ENCODE assay signal across 19 cellular contexts in the genomic region with DNA sequence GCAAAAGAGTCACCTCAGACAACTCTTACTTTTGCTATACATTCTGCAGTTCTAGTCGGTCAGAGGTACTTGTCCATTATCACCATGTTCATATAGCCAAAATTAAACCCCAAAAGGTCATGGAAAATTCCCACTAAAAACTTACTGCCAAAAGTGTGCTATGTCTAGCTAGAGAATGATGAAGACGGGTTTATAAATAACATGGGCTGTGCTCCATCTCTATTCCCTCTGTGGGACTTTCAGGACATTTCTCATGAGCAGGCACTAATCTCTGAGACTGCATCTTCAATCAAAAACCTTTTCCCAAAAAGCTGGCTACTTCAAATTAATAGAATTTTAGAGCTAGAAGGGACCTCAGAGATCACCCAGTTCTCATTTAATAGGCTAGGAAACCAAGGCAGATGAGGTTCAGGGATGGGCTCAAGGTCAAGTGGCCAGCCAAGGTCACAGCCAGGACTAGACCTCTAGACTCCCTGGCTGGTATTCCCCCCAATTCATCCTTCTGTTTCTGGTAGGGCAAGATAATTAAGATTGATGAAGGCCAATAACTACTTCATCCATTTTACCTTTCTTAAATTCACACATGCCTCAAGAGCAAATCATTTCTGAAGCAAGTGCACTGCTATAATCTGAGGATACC. TPM values are rescaled to one million over a fixed set of nuclear protein-coding genes. Genes with fewer than 3 reads are reported as not detected.
"Had no signal": no experiment of that assay in that cellular context is flagged by ENCODE, and none has a peak within 500 bp of the region (broad histone marks: within the 10 kb centered on the region; RNA-seq: fewer than 3 reads in every experiment).

No MANE protein-coding gene starts in this region.

- ATAC-seq: activated T-helper 17 cell treated with anti-CD3 and anti-CD28 coated beads, Interleukin-2, amount 50 U/mL, for 72 hours; stimulated activated naive CD8-positive, alpha-beta T cell treated with anti-CD3 and anti-CD28 coated beads, Interleukin-15, Interleukin-2, amounts not matched to agents 100 U/mL and 50 U/mL, for 24 hours had no signal

- H3K4me1 ChIP-seq: prostate gland had no signal

- H3K4me3 Mint-ChIP-seq: activated B cell treated with CpG ODN at 0.5 μM for 24 hours; activated CD4-positive, alpha-beta T cell treated with anti-CD3 and anti-CD28 coated beads, Interleukin-2, amount 10 ng/mL, durations not matched to agents 24 days and 14 days; activated naive CD4-positive, alpha-beta T cell treated with anti-CD3 and anti-CD28 coated beads, Interleukin-2, amount 10 ng/mL, durations not matched to agents 7 days and 5 days; activated T-helper 17 cell treated with anti-CD3 and anti-CD28 coated beads, Interleukin-2, amount 50 U/mL, for 72 hours; brain; immature natural killer cell; nephron had no signal

- H3K27me3 ChIP-seq: adrenal gland, thyroid gland had no signal

- H3K27ac ChIP-seq: prostate gland, thyroid gland had no signal

- H3K9me3 ChIP-seq: adrenal gland, prostate gland, SK-N-SH, thyroid gland had no signal

- H3K4me3 ChIP-seq: adrenal gland, prostate gland, thyroid gland had no signal

- H3K27me3 Mint-ChIP-seq: activated B cell treated with CpG ODN at 0.5 μM for 24 hours; activated CD4-positive, alpha-beta T cell treated with anti-CD3 and anti-CD28 coated beads, Interleukin-2, amount 10 ng/mL, durations not matched to agents 24 days and 14 days; activated naive CD4-positive, alpha-beta T cell treated with anti-CD3 and anti-CD28 coated beads, Interleukin-2, amount 10 ng/mL, durations not matched to agents 7 days and 5 days; activated T-helper 17 cell treated with anti-CD3 and anti-CD28 coated beads, Interleukin-2, amount 50 U/mL, for 72 hours had no signal

- H3K4me1 Mint-ChIP-seq: activated B cell treated with CpG ODN at 0.5 μM for 24 hours; activated CD4-positive, alpha-beta T cell treated with anti-CD3 and anti-CD28 coated beads, Interleukin-2, amount 10 ng/mL, durations not matched to agents 24 days and 14 days; activated naive CD4-positive, alpha-beta T cell treated with anti-CD3 and anti-CD28 coated beads, Interleukin-2, amount 10 ng/mL, durations not matched to agents 7 days and 5 days; activated T-helper 17 cell treated with anti-CD3 and anti-CD28 coated beads, Interleukin-2, amount 50 U/mL, for 72 hours; immature natural killer cell had no signal

- H3K36me3 ChIP-seq: prostate gland had no signal

- DNase-seq: activated B cell treated with CpG ODN at 0.5 μM for 24 hours; activated CD4-positive, alpha-beta T cell treated with anti-CD3 and anti-CD28 coated beads, Interleukin-2, amount 10 ng/mL, durations not matched to agents 24 days and 14 days; activated CD8-positive, alpha-beta memory T cell treated with anti-CD3 and anti-CD28 coated beads for 24 hours; activated naive CD4-positive, alpha-beta T cell treated with anti-CD3 and anti-CD28 coated beads, Interleukin-2, amount 10 ng/mL, durations not matched to agents 7 days and 5 days; adrenal gland; effector CD4-positive, alpha-beta T cell; immature natural killer cell; occipital lobe; SK-N-SH; stimulated activated CD4-positive, alpha-beta T cell treated with anti-CD3 and anti-CD28 coated beads, Interleukin-2, amount 100 ng/mL, for 48 hours; stimulated activated CD8-positive, alpha-beta memory T cell treated with anti-CD3 and anti-CD28 coated beads, Interleukin-4, amount 100 ng/mL, for 48 hours; stimulated activated naive CD8-positive, alpha-beta T cell treated with anti-CD3 and anti-CD28 coated beads, Interleukin-15, Interleukin-2, amounts not matched to agents 100 U/mL and 50 U/mL, for 24 hours; T-helper 1 cell; thyroid gland had no signal

- H3K9me3 Mint-ChIP-seq: activated B cell treated with CpG ODN at 0.5 μM for 24 hours; activated CD4-positive, alpha-beta T cell treated with anti-CD3 and anti-CD28 coated beads, Interleukin-2, amount 10 ng/mL, durations not matched to agents 24 days and 14 days; activated naive CD4-positive, alpha-beta T cell treated with anti-CD3 and anti-CD28 coated beads, Interleukin-2, amount 10 ng/mL, durations not matched to agents 7 days and 5 days; activated T-helper 17 cell treated with anti-CD3 and anti-CD28 coated beads, Interleukin-2, amount 50 U/mL, for 72 hours; brain; immature natural killer cell; nephron had no signal

- H3K27ac Mint-ChIP-seq: activated B cell treated with CpG ODN at 0.5 μM for 24 hours; activated CD4-positive, alpha-beta T cell treated with anti-CD3 and anti-CD28 coated beads, Interleukin-2, amount 10 ng/mL, durations not matched to agents 24 days and 14 days; activated naive CD4-positive, alpha-beta T cell treated with anti-CD3 and anti-CD28 coated beads, Interleukin-2, amount 10 ng/mL, durations not matched to agents 7 days and 5 days; activated T-helper 17 cell treated with anti-CD3 and anti-CD28 coated beads, Interleukin-2, amount 50 U/mL, for 72 hours; immature natural killer cell had no signal

RNA-seq across cellular contexts. Expression of a gene that starts 34.1 kb away (rescaled TPM):
- total RNA-seq: activated B cell treated with CpG ODN at 0.5 μM for 24 hours; activated CD4-positive, alpha-beta T cell treated with anti-CD3 and anti-CD28 coated beads, Interleukin-2, amount 10 ng/mL, durations not matched to agents 24 days and 14 days; glomerular endothelial cell; occipital lobe had no signal
- polyA plus RNA-seq: immature natural killer cell had no signal
